In genomic region chr6:38625191-38625590, GRCh38 we compare ENCODE assay signal across 19 cellular contexts.
"Had no signal": no experiment of that assay in that cellular context is flagged by ENCODE, and none has a peak within 500 bp of the region (broad histone marks: within the 10 kb centered on the region; RNA-seq: fewer than 3 reads in every experiment).

No MANE protein-coding gene starts in this region.

- DNase-seq: Kasumi-1, MM.1S, NCI-H1092 treated with DMSO at 0.1 percent for 48 hours, NCI-H1436 treated with DMSO at 0.1 percent for 48 hours, NCI-H1694, NCI-H1930, NCI-H2081, NCI-H2227 treated with DMSO at 0.1 percent for 48 hours, NCI-H524, NCI-H526 treated with DMSO at 0.1 percent for 48 hours, NCI-H774, Right ventricle myocardium superior, RPMI8226, SIG-M5 had no signal

- H3K36me3 ChIP-seq: SJSA1 had no signal

- H3K27ac ChIP-seq: HL-60, KMS-11, SJSA1, SK-N-MC had no signal

- H3K27me3 ChIP-seq: SJSA1 had no signal

- H3K4me1 ChIP-seq: SJSA1 had no signal

- H3K4me3 ChIP-seq: K562, SJSA1, SK-N-MC had no signal

- H3K9me3 ChIP-seq: SJSA1 had no signal
